1 cellular context compared by ENCODE assay signal in genomic region chr19:40503300-40503699, GRCh38.
TF ChIP-seq lines count a peak whose summit lies in the region.

No MANE protein-coding gene starts in this region.

TF ChIP-seq in WTC11, 78 proteins besides CTCF, POLR2A, EP300 and RAD21 (continued from another document):
- TF ChIP-seq, protein P1, sequence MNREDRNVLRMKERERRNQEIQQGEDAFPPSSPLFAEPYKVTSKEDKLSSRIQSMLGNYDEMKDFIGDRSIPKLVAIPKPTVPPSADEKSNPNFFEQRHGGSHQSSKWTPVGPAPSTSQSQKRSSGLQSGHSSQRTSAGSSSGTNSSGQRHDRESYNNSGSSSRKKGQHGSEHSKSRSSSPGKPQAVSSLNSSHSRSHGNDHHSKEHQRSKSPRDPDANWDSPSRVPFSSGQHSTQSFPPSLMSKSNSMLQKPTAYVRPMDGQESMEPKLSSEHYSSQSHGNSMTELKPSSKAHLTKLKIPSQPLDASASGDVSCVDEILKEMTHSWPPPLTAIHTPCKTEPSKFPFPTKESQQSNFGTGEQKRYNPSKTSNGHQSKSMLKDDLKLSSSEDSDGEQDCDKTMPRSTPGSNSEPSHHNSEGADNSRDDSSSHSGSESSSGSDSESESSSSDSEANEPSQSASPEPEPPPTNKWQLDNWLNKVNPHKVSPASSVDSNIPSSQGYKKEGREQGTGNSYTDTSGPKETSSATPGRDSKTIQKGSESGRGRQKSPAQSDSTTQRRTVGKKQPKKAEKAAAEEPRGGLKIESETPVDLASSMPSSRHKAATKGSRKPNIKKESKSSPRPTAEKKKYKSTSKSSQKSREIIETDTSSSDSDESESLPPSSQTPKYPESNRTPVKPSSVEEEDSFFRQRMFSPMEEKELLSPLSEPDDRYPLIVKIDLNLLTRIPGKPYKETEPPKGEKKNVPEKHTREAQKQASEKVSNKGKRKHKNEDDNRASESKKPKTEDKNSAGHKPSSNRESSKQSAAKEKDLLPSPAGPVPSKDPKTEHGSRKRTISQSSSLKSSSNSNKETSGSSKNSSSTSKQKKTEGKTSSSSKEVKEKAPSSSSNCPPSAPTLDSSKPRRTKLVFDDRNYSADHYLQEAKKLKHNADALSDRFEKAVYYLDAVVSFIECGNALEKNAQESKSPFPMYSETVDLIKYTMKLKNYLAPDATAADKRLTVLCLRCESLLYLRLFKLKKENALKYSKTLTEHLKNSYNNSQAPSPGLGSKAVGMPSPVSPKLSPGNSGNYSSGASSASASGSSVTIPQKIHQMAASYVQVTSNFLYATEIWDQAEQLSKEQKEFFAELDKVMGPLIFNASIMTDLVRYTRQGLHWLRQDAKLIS (CRISPR knock-in tag; IDR thresholded peaks at IDR 0.05; ENCODE audit: borderline replicate concordance), result no peak
- TF ChIP-seq NFYB (CRISPR knock-in tag; conservative IDR thresholded peaks at IDR 0.05; ENCODE audit: low read depth), result no peak
- TF ChIP-seq ZNF671 (CRISPR knock-in tag; IDR thresholded peaks at IDR 0.05), result no peak
- no peak for TF ChIP-seq FOXK1 (CRISPR knock-in tag; IDR thresholded peaks at IDR 0.05)
- TF ChIP-seq ZNF121 (CRISPR knock-in tag; IDR thresholded peaks at IDR 0.05), result no peak
- no peak for TF ChIP-seq E2F4 (CRISPR knock-in tag; IDR thresholded peaks at IDR 0.05; ENCODE audit: borderline replicate concordance, low read depth)
- TF ChIP-seq ETV6 (CRISPR knock-in tag; IDR thresholded peaks at IDR 0.05), result no peak
